9 cellular contexts compared by ENCODE assay signal in the genomic region with DNA sequence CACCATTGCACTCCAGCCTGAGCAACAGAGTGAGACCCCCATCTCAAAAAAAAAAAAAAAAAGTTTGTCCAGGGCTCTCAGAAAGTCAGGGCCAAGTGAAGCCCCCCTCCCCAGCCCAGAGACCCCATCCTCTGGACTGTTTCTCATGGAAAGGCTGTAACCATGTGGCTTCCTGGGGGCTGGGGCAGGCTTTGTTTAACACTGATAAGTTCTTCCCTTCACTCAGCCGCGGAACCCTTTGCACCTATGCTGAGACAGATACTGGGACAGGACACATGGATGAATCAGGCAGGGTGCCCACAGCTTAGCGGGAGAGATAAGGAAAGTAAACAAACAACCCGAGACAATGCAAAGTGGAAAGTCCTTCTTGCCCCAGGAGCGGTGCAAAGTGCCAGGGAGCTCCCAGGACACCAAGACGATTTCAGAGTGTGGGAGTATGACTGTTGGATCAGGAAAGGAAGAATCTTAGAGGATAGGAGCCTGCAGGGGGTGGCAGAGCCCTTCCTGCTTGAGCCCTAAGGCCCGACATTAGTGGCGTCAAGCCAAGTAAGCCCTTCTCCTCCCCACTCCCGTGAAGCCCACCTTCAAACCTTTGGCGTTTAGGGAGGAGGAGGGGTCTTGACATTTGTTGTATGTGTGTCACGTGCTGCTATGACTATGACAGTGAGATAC. TPM values are rescaled to one million over a fixed set of nuclear protein-coding genes. Genes with fewer than 3 reads are reported as not detected.
DNase-seq lines count a peak whose midpoint lies in the region; ATAC-seq and TF ChIP-seq lines count a peak whose summit lies in the region.
"Had no signal": no experiment of that assay in that cellular context is flagged by ENCODE, and none has a peak within 500 bp of the region (broad histone marks: within the 10 kb centered on the region; RNA-seq: fewer than 3 reads in every experiment).

No MANE protein-coding gene starts in this region.

- no peak overlapping the region for H3K27ac ChIP-seq in parathyroid adenoma
- H3K27ac ChIP-seq in dorsolateral prefrontal cortex: no peak overlapping the region

- TF ChIP-seq CTCF in parathyroid adenoma (IDR thresholded peaks at IDR 0.05): no peak
- no peak for TF ChIP-seq CTCF in dorsolateral prefrontal cortex (IDR thresholded peaks at IDR 0.05 in 54 of 56, conservative IDR thresholded peaks at IDR 0.05 in 2 of 56; ENCODE audit: low read depth in 1 of 56, partially characterized antibody in 56 of 56)
- TF ChIP-seq CTCF in omental fat pad (IDR thresholded peaks at IDR 0.05): no peak

- no peak overlapping the region for H3K9ac ChIP-seq in parathyroid adenoma

- H3K4me3 ChIP-seq in parathyroid adenoma (ENCODE audit: low read depth, low read length) (no peak overlapping the region), dorsolateral prefrontal cortex (no peak overlapping the region)

- peak; percentile 62 for DNase-seq in ELR (ENCODE audit: low read depth)
- DNase-seq in NCI-H2196 (lab: John Stamatoyannopoulos, UW; ENCODE audit: unreplicated experiment): peak; percentile 79
- DNase-seq in dermis blood vessel endothelial cell: peak; percentile 41
- no peak for DNase-seq in dorsolateral prefrontal cortex
- no peak for DNase-seq in T-helper 2 cell
- no peak for DNase-seq in omental fat pad (ENCODE audit: low spot score)
- DNase-seq: NCI-H187 had no signal

- no peak overlapping the region for H2AFZ ChIP-seq in parathyroid adenoma

- H3K27me3 ChIP-seq in parathyroid adenoma (ENCODE audit: control insufficient read depth, insufficient read depth, low read length) (no peaks in the 10 kb centered on the region), dorsolateral prefrontal cortex (peaks cover 0 to 14% (median 0%) of the 10 kb centered on the region in 45 donors)

- intact Hi-C loops in dorsolateral prefrontal cortex (cut with DNase I): no loop called here

- peaks cover 4% of the 10 kb centered on the region for H3K4me1 ChIP-seq in parathyroid adenoma

- no peaks in the 10 kb centered on the region for H3K79me2 ChIP-seq in parathyroid adenoma

- no peak for ATAC-seq in GM21576 (IDR thresholded peaks at IDR 0.05; ENCODE audit: unreplicated experiment)
- ATAC-seq in omental fat pad (ENCODE audit: low FRiP score): no peak

- peak overlapping the region; percentile 17 for H3K4me2 ChIP-seq in parathyroid adenoma (ENCODE audit: low read length)

- H3K9me3 ChIP-seq in parathyroid adenoma (ENCODE audit: control insufficient read depth, low read length): no peaks in the 10 kb centered on the region

- no peaks in the 10 kb centered on the region for H3K36me3 ChIP-seq in parathyroid adenoma (ENCODE audit: control insufficient read depth, insufficient read depth, low read length)

RNA-seq across cellular contexts. Expression of gene MLXIPL, which starts 11.6 kb away (rescaled TPM):
- not detected in 2 replicates for total RNA-seq in dermis blood vessel endothelial cell
- 10 to 100 TPM; 17.3 to 77.2 (median 37.6) TPM for total RNA-seq in dorsolateral prefrontal cortex
- 100 to 1,000 TPM in 1 of 4 donors, 10 to 100 TPM in 3; 37.3 to 217 (median 54.5) TPM for total RNA-seq in omental fat pad

RNA-seq across cellular contexts. Expression of gene TBL2, which starts 34.4 kb away (rescaled TPM):
- total RNA-seq in dermis blood vessel endothelial cell (55.0 and 68.1 TPM in 2 replicates), dorsolateral prefrontal cortex (10 to 100 TPM; 14.3 to 32.7 (median 22.3) TPM), omental fat pad (10 to 100 TPM; 29.5 to 51.6 (median 40.1) TPM)

RNA-seq across cellular contexts. Expression of gene VPS37D, which starts 54.9 kb away (rescaled TPM):
- 2.5 and 5.4 TPM in 2 replicates for total RNA-seq in dermis blood vessel endothelial cell
- total RNA-seq in dorsolateral prefrontal cortex: 10 to 100 TPM in 58 of 120 experiments, 1 to 10 TPM in 62; 5.8 to 17.7 (median 9.9) TPM
- total RNA-seq in omental fat pad: 1 to 10 TPM in 2 of 4 donors, under 1 TPM in 1, not detected in 1; 0.28 to 1.5 (median 1.1) TPM

RNA-seq across cellular contexts. Expression of gene BCL7B, which starts 55.2 kb away (rescaled TPM):
- total RNA-seq in dermis blood vessel endothelial cell: 18.5 and 32.2 TPM in 2 replicates
- total RNA-seq in dorsolateral prefrontal cortex: 100 to 1,000 TPM in 1 of 120 experiments, 10 to 100 TPM in 119; 35.1 to 109 (median 64.1) TPM
- total RNA-seq in omental fat pad: 10 to 100 TPM; 51.9 to 91.9 (median 78.3) TPM

Comparison
In these comparisons a context has a peak if more than half of its experiments do, and no peak if none do; other contexts are left out.
1. DNase-seq: peak in ELR (single experiment), NCI-H2196 (single experiment) and dermis blood vessel endothelial cell (single experiment); none in dorsolateral prefrontal cortex (0 of 10), T-helper 2 cell (0 of 5) and omental fat pad (single experiment).
2. RNA of gene MLXIPL, which starts 11.6 kb away (total RNA-seq): 37.3 to 217 TPM in omental fat pad and 17.3 to 77.2 TPM in dorsolateral prefrontal cortex; not detected in dermis blood vessel endothelial cell; every median in the first group is over 10 times any median in the second.